Comparison of ENCODE assay signal across 17 cellular contexts in genomic region chr21:41317458-41317857, GRCh38. TPM values are rescaled to one million over a fixed set of nuclear protein-coding genes. Genes with fewer than 3 reads are reported as not detected.
A peak's percentile ranks its signal among the peaks of the same experiment; 100 is the strongest.
DNase-seq lines count a peak whose midpoint lies in the region; ATAC-seq and TF ChIP-seq lines count a peak whose summit lies in the region.
"Had no signal": no experiment of that assay in that cellular context is flagged by ENCODE, and none has a peak within 500 bp of the region (broad histone marks: within the 10 kb centered on the region; RNA-seq: fewer than 3 reads in every experiment).

No MANE protein-coding gene starts in this region.

- H3K27ac ChIP-seq in VCaP, result peak overlapping the region; percentile 81
- no peak overlapping the region for H3K27ac ChIP-seq in mesendoderm (ENCODE audit: low read depth, low read length)
- H3K27ac ChIP-seq in upper lobe of right lung, result no peak overlapping the region
- H3K27ac ChIP-seq: heart left ventricle, left ventricle myocardium inferior had no signal

- no peaks in the 10 kb centered on the region for H3K9me3 Mint-ChIP-seq in activated naive CD4-positive, alpha-beta T cell treated with anti-CD3 and anti-CD28 coated beads, Interleukin-2, amount 50 U/mL, for 24 hours
- H3K9me3 Mint-ChIP-seq: activated CD4-positive, alpha-beta memory T cell treated with anti-CD3 and anti-CD28 coated beads for 36 hours had no signal

- no peak for TF ChIP-seq CTCF in VCaP (conservative IDR thresholded peaks at IDR 0.05)
- TF ChIP-seq CTCF in upper lobe of right lung (IDR thresholded peaks at IDR 0.05), result no peak

- H2AK5ac ChIP-seq in mesendoderm (ENCODE audit: low read length), result no peak overlapping the region

- H3K23ac ChIP-seq in mesendoderm (ENCODE audit: low read length), result peak overlapping the region; percentile 66

- H4K5ac ChIP-seq in mesendoderm (ENCODE audit: low read length), result no peak overlapping the region

- no peak for DNase-seq in activated naive CD4-positive, alpha-beta T cell treated with anti-CD3 and anti-CD28 coated beads, Interleukin-2, amount 50 U/mL, for 16 hours
- DNase-seq in mesendoderm (no peak), upper lobe of right lung (no peak), NCI-H774 (lab: John Stamatoyannopoulos, UW) (no peak), NAMALWA (ENCODE audit: low spot score) (no peak), GOT3 (lab: John Stamatoyannopoulos, UW) (no peak)
- DNase-seq: activated CD4-positive, alpha-beta memory T cell treated with anti-CD3 and anti-CD28 coated beads for 36 hours; activated gamma-delta T cell; central memory CD4-positive, alpha-beta T cell; heart left ventricle; left ventricle myocardium inferior; occipital lobe; SHP77 treated with DMSO at 0.1 percent for 48 hours had no signal

- no peaks in the 10 kb centered on the region for H3K79me2 ChIP-seq in mesendoderm (ENCODE audit: control insufficient read depth, insufficient read depth, low read length)

- H3K18ac ChIP-seq in mesendoderm (ENCODE audit: low read length), result no peak overlapping the region

- H4K8ac ChIP-seq in mesendoderm (ENCODE audit: low read depth, low read length), result no peak overlapping the region

- H3K79me1 ChIP-seq in mesendoderm (ENCODE audit: low read length), result no peaks in the 10 kb centered on the region

- no peak overlapping the region for H2BK120ac ChIP-seq in mesendoderm (ENCODE audit: low read depth, low read length)

- H3K4ac ChIP-seq in mesendoderm (ENCODE audit: low read depth, low read length), result no peak overlapping the region

- H3K27me3 Mint-ChIP-seq in activated naive CD4-positive, alpha-beta T cell treated with anti-CD3 and anti-CD28 coated beads, Interleukin-2, amount 50 U/mL, for 24 hours, result peaks cover 29% of the 10 kb centered on the region

- H3K4me3 ChIP-seq in mesendoderm (ENCODE audit: low read length) (no peak overlapping the region), upper lobe of right lung (peak overlapping the region; percentile 42)

- no CpG with 5 or more reads among the region's 10 CpGs for WGBS in mesendoderm (ENCODE audit: extremely low coverage, insufficient coverage, low lambda C conversion rate)

- no peak overlapping the region for H3K4me2 ChIP-seq in mesendoderm (ENCODE audit: low read length)

- peaks cover 20% of the 10 kb centered on the region for H3K4me1 Mint-ChIP-seq in activated naive CD4-positive, alpha-beta T cell treated with anti-CD3 and anti-CD28 coated beads, Interleukin-2, amount 50 U/mL, for 24 hours

- H3K4me1 ChIP-seq in mesendoderm (ENCODE audit: control insufficient read depth, low read depth, low read length) (peaks cover under 1% of the 10 kb centered on the region), upper lobe of right lung (no peaks in the 10 kb centered on the region)

- no peak overlapping the region for H2BK15ac ChIP-seq in mesendoderm (replicated peaks; ENCODE audit: low read depth)

- H3K27ac Mint-ChIP-seq in activated naive CD4-positive, alpha-beta T cell treated with anti-CD3 and anti-CD28 coated beads, Interleukin-2, amount 50 U/mL, for 24 hours, result no peak overlapping the region
- H3K27ac Mint-ChIP-seq: activated CD4-positive, alpha-beta memory T cell treated with anti-CD3 and anti-CD28 coated beads for 36 hours had no signal

- H3K36me3 ChIP-seq in mesendoderm (ENCODE audit: control insufficient read depth, insufficient read depth, low read length), result no peaks in the 10 kb centered on the region
- H3K36me3 ChIP-seq in upper lobe of right lung, result no peaks in the 10 kb centered on the region
- H3K36me3 ChIP-seq: heart left ventricle, left ventricle myocardium inferior had no signal

- no peak overlapping the region for H3K56ac ChIP-seq in mesendoderm (ENCODE audit: low read length)

- H3K9me3 ChIP-seq in upper lobe of right lung, result no peaks in the 10 kb centered on the region
- H3K9me3 ChIP-seq: heart left ventricle, left ventricle myocardium inferior had no signal

- no peak overlapping the region for H2BK5ac ChIP-seq in mesendoderm (ENCODE audit: low read length)

- no peak for ATAC-seq in upper lobe of right lung

- H3K4me3 Mint-ChIP-seq in activated naive CD4-positive, alpha-beta T cell treated with anti-CD3 and anti-CD28 coated beads, Interleukin-2, amount 50 U/mL, for 24 hours, result peak overlapping the region; percentile 50
- H3K4me3 Mint-ChIP-seq: activated CD4-positive, alpha-beta memory T cell treated with anti-CD3 and anti-CD28 coated beads for 36 hours had no signal

- H3K27me3 ChIP-seq in mesendoderm (ENCODE audit: insufficient read depth, low read length, poor library complexity) (peaks cover 3% of the 10 kb centered on the region), upper lobe of right lung (peaks cover 19% of the 10 kb centered on the region)

- H3K36me3 Mint-ChIP-seq in activated naive CD4-positive, alpha-beta T cell treated with anti-CD3 and anti-CD28 coated beads, Interleukin-2, amount 50 U/mL, for 24 hours, result no peaks in the 10 kb centered on the region
- H3K36me3 Mint-ChIP-seq: activated CD4-positive, alpha-beta memory T cell treated with anti-CD3 and anti-CD28 coated beads for 36 hours had no signal

- intact Hi-C loops in upper lobe of right lung (cut with DNase I), result no loop called here

- H3K9ac ChIP-seq in mesendoderm (ENCODE audit: low read length), result no peak overlapping the region

RNA-seq across cellular contexts. Expression of gene FAM3B, which starts 0.9 kb away (rescaled TPM):
- 1.6 TPM for polyA plus RNA-seq in mesendoderm (2013, experiment 1 of 2)
- 1.9 TPM for polyA plus RNA-seq in mesendoderm (2013, experiment 2 of 2)
- total RNA-seq in upper lobe of right lung, result 5.2 TPM
- total RNA-seq: A673; activated CD4-positive, alpha-beta memory T cell treated with anti-CD3 and anti-CD28 coated beads for 36 hours; left ventricle myocardium inferior; occipital lobe; temporal lobe had no signal

RNA-seq across cellular contexts. Expression of gene MX2, which starts 44.4 kb away (rescaled TPM):
- 11.1 TPM for polyA plus RNA-seq in mesendoderm (2013, experiment 1 of 2)
- 10.7 TPM for polyA plus RNA-seq in mesendoderm (2013, experiment 2 of 2)
- 23.0 TPM for total RNA-seq in upper lobe of right lung
- total RNA-seq: A673 had no signal
